ENCODE assay signal across 12 cellular contexts in genomic region chr2:236776695-236777251, GRCh38.
A peak's percentile ranks its signal among the peaks of the same experiment; 100 is the strongest.
DNase-seq lines count a peak whose midpoint lies in the region; ATAC-seq, FAIRE-seq and TF ChIP-seq lines count a peak whose summit lies in the region.
"Had no signal": no experiment of that assay in that cellular context is flagged by ENCODE, and none has a peak within 500 bp of the region (broad histone marks: within the 10 kb centered on the region; RNA-seq: fewer than 3 reads in every experiment).

No MANE protein-coding gene starts in this region.

- no peaks in the 10 kb centered on the region for H3K36me3 ChIP-seq in bronchial epithelial cell (ENCODE audit: control insufficient read depth, insufficient read depth, low read length)

- H3K27ac Mint-ChIP-seq in osteocyte (ENCODE audit: unreplicated experiment): peak overlapping the region; percentile 94
- H3K27ac Mint-ChIP-seq in activated CD4-positive, alpha-beta T cell treated with anti-CD3 and anti-CD28 coated beads for 36 hours: no peak overlapping the region
- no peak overlapping the region for H3K27ac Mint-ChIP-seq in immature natural killer cell
- H3K27ac Mint-ChIP-seq: activated T-cell treated with anti-CD3 and anti-CD28 coated beads, Interleukin-2, amount 50 U/mL, for 72 hours; stimulated activated naive B cell treated with anti-CD40 and anti-IgM and Interleukin-4, amounts not matched to agents 10 μg/mL and 1 μg/mL and 100 μg/mL, for 72 hours had no signal

- TF ChIP-seq CTCF in bronchial epithelial cell (IDR thresholded peaks at IDR 0.05; ENCODE audit: insufficient read depth, low read length, severe bottlenecking) (no peak), osteocyte (IDR thresholded peaks at IDR 0.05) (no peak)

- H3K4me3 ChIP-seq in bronchial epithelial cell (ENCODE audit: low read depth, low read length): no peak overlapping the region
- H3K4me3 ChIP-seq: skin epidermis had no signal

- H3K4me1 Mint-ChIP-seq in osteocyte (ENCODE audit: unreplicated experiment) (peaks cover 53% of the 10 kb centered on the region), immature natural killer cell (no peaks in the 10 kb centered on the region)
- no peaks in the 10 kb centered on the region for H3K4me1 Mint-ChIP-seq in activated CD4-positive, alpha-beta T cell treated with anti-CD3 and anti-CD28 coated beads for 36 hours
- H3K4me1 Mint-ChIP-seq: stimulated activated naive B cell treated with anti-CD40 and anti-IgM and Interleukin-4, amounts not matched to agents 10 μg/mL and 1 μg/mL and 100 μg/mL, for 72 hours had no signal

- H3K27me3 ChIP-seq in bronchial epithelial cell (ENCODE audit: control insufficient read depth, insufficient read depth, low read length): no peaks in the 10 kb centered on the region

- H3K27me3 Mint-ChIP-seq in osteocyte (ENCODE audit: unreplicated experiment): peaks cover 2% of the 10 kb centered on the region
- H3K27me3 Mint-ChIP-seq in activated CD4-positive, alpha-beta T cell treated with anti-CD3 and anti-CD28 coated beads for 36 hours: peaks cover 7% of the 10 kb centered on the region
- peaks cover 0 to 6% (median 4%) of the 10 kb centered on the region in 3 donors for H3K27me3 Mint-ChIP-seq in immature natural killer cell (ENCODE audit: low read depth in 3 of 3)

- H3K36me3 Mint-ChIP-seq in osteocyte (ENCODE audit: unreplicated experiment) (peaks cover 2% of the 10 kb centered on the region), immature natural killer cell (no peaks in the 10 kb centered on the region)
- no peaks in the 10 kb centered on the region for H3K36me3 Mint-ChIP-seq in activated CD4-positive, alpha-beta T cell treated with anti-CD3 and anti-CD28 coated beads for 36 hours (ENCODE audit: low read depth)
- H3K36me3 Mint-ChIP-seq: stimulated activated naive B cell treated with anti-CD40 and anti-IgM and Interleukin-4, amounts not matched to agents 10 μg/mL and 1 μg/mL and 100 μg/mL, for 72 hours had no signal

- CTCF ChIA-PET in activated CD4-positive, alpha-beta T cell treated with anti-CD3 and anti-CD28 coated beads for 36 hours (lab: Charles Lee): no interaction called here

- H3K4me3 Mint-ChIP-seq in osteocyte (ENCODE audit: unreplicated experiment): peak overlapping the region; percentile 30
- H3K4me3 Mint-ChIP-seq in activated CD4-positive, alpha-beta T cell treated with anti-CD3 and anti-CD28 coated beads for 36 hours: no peak overlapping the region
- no peak overlapping the region for H3K4me3 Mint-ChIP-seq in immature natural killer cell
- H3K4me3 Mint-ChIP-seq: activated T-cell treated with anti-CD3 and anti-CD28 coated beads, Interleukin-2, amount 50 U/mL, for 72 hours; stimulated activated naive B cell treated with anti-CD40 and anti-IgM and Interleukin-4, amounts not matched to agents 10 μg/mL and 1 μg/mL and 100 μg/mL, for 72 hours had no signal

- FAIRE-seq in bronchial epithelial cell (lab: Jason Lieb, UNC): no peak
- FAIRE-seq: G401.6 had no signal

- H3K9me3 Mint-ChIP-seq in osteocyte (ENCODE audit: unreplicated experiment) (no peaks in the 10 kb centered on the region), immature natural killer cell (no peaks in the 10 kb centered on the region)
- H3K9me3 Mint-ChIP-seq in activated CD4-positive, alpha-beta T cell treated with anti-CD3 and anti-CD28 coated beads for 36 hours (ENCODE audit: low read depth): no peaks in the 10 kb centered on the region
- H3K9me3 Mint-ChIP-seq: activated T-cell treated with anti-CD3 and anti-CD28 coated beads, Interleukin-2, amount 50 U/mL, for 72 hours; stimulated activated naive B cell treated with anti-CD40 and anti-IgM and Interleukin-4, amounts not matched to agents 10 μg/mL and 1 μg/mL and 100 μg/mL, for 72 hours had no signal

- no peak for ATAC-seq in activated CD4-positive, alpha-beta T cell treated with anti-CD3 and anti-CD28 coated beads for 36 hours
- no peak for ATAC-seq in HG02938 (IDR thresholded peaks at IDR 0.05; ENCODE audit: unreplicated experiment)
- ATAC-seq: activated T-cell treated with anti-CD3 and anti-CD28 coated beads, Interleukin-2, amount 50 U/mL, for 72 hours; stimulated activated naive B cell treated with anti-CD40 and anti-IgM and Interleukin-4, amounts not matched to agents 10 μg/mL and 1 μg/mL and 100 μg/mL, for 72 hours had no signal

- intact Hi-C loops in activated CD4-positive, alpha-beta T cell treated with anti-CD3 and anti-CD28 coated beads for 36 hours (cut with DNase I, micrococcal nuclease): no loop called here

- POLR2A ChIA-PET in activated CD4-positive, alpha-beta T cell treated with anti-CD3 and anti-CD28 coated beads for 36 hours (lab: Charles Lee): no interaction called here

- DNase-seq in DMS 273 (lab: John Stamatoyannopoulos, UW; ENCODE audit: unreplicated experiment) (peak; percentile 86), NCI-H1694 treated with DMSO at 0.1 percent for 48 hours (lab: John Stamatoyannopoulos, UW) (peak; percentile 69), bronchial epithelial cell (ENCODE audit: low read depth) (peak; percentile 96), osteocyte (ENCODE audit: extremely low spot score, unreplicated experiment) (no peak), immature natural killer cell (no peak), activated gamma-delta T cell (lab: John Stamatoyannopoulos, UW) (no peak)
- DNase-seq in activated CD4-positive, alpha-beta T cell treated with anti-CD3 and anti-CD28 coated beads for 36 hours: no peak
- DNase-seq: activated T-cell treated with anti-CD3 and anti-CD28 coated beads, Interleukin-2, amount 50 U/mL, for 72 hours; stimulated activated naive B cell treated with anti-CD40 and anti-IgM and Interleukin-4, amounts not matched to agents 10 μg/mL and 1 μg/mL and 100 μg/mL, for 72 hours had no signal

Comparison
In these comparisons a context has a peak if more than half of its experiments do, and no peak if none do; other contexts are left out.
1. DNase-seq: peak in DMS 273 (single experiment), NCI-H1694 treated with DMSO at 0.1 percent for 48 hours (single experiment) and bronchial epithelial cell (single experiment); none in osteocyte (single experiment), activated CD4-positive, alpha-beta T cell treated with anti-CD3 and anti-CD28 coated beads for 36 hours (single experiment), immature natural killer cell (0 of 3) and activated gamma-delta T cell (single experiment).